ENCODE assay signal across 8 cellular contexts in genomic region chr11:35077709-35078695, GRCh38.
DNase-seq lines count a peak whose midpoint lies in the region; ATAC-seq and TF ChIP-seq lines count a peak whose summit lies in the region.

No MANE protein-coding gene starts in this region.

- TF ChIP-seq POLR2A in upper lobe of left lung (IDR thresholded peaks at IDR 0.05) = no peak

- H3K27ac ChIP-seq in upper lobe of left lung = peak overlapping the region in 1 of 4 donors; percentile 10

- ATAC-seq in GM21367 (IDR thresholded peaks at IDR 0.05; ENCODE audit: unreplicated experiment) (peak; percentile 50), upper lobe of left lung (ENCODE audit: low FRiP score in 2 of 2) (no peak)

- DNase-seq in COLO668 (lab: John Stamatoyannopoulos, UW; ENCODE audit: unreplicated experiment) (peak; percentile 14), HS-5 (ENCODE audit: low read depth) (peak; percentile 87), glomerular visceral epithelial cell (ENCODE audit: extremely low spot score) (peak; percentile 81), upper lobe of left lung (no peak), NCI-H2196 treated with DMSO at 0.1 percent for 48 hours (lab: John Stamatoyannopoulos, UW; ENCODE audit: unreplicated experiment) (no peak), NCI-H1092 (lab: John Stamatoyannopoulos, UW) (no peak)
- DNase-seq in activated CD4-positive, alpha-beta T cell treated with anti-CD3 and anti-CD28 coated beads for 48 hours = peak; percentile 50

- H3K36me3 ChIP-seq in upper lobe of left lung = no peaks in the 10 kb centered on the region

- H3K4me1 ChIP-seq in upper lobe of left lung = peaks cover 16 to 29% (median 26%) of the 10 kb centered on the region in 4 donors

- WGBS in upper lobe of left lung, 2 donors = 49 to 69% methylated on average over 6 of the region's 6 CpGs

- H3K4me3 ChIP-seq in upper lobe of left lung = no peak overlapping the region

- TF ChIP-seq EP300 in upper lobe of left lung (IDR thresholded peaks at IDR 0.05) = no peak

- no peaks in the 10 kb centered on the region for H3K9me3 ChIP-seq in upper lobe of left lung

- no peaks in the 10 kb centered on the region for H3K27me3 ChIP-seq in upper lobe of left lung

- no peak for TF ChIP-seq CTCF in upper lobe of left lung (IDR thresholded peaks at IDR 0.05)

Comparison
In these comparisons a context has a peak if more than half of its experiments do, and no peak if none do; other contexts are left out.
1. DNase-seq: peak in COLO668 (single experiment), HS-5 (single experiment), activated CD4-positive, alpha-beta T cell treated with anti-CD3 and anti-CD28 coated beads for 48 hours (single experiment) and glomerular visceral epithelial cell (single experiment); none in upper lobe of left lung (0 of 2), NCI-H2196 treated with DMSO at 0.1 percent for 48 hours (single experiment) and NCI-H1092 (single experiment).